In genomic region chr15:78739996-78740903, GRCh38 we compare ENCODE assay signal across 9 cellular contexts.
DNase-seq lines count a peak whose midpoint lies in the region; ATAC-seq and TF ChIP-seq lines count a peak whose summit lies in the region.
"Had no signal": no experiment of that assay in that cellular context is flagged by ENCODE, and none has a peak within 500 bp of the region (broad histone marks: within the 10 kb centered on the region; RNA-seq: fewer than 3 reads in every experiment).

No MANE protein-coding gene starts in this region.

- H3K27ac ChIP-seq in uterus: no peak overlapping the region

- peaks cover 3% of the 10 kb centered on the region for H3K27me3 Mint-ChIP-seq in Caco-2 (ENCODE audit: insufficient read depth, unreplicated experiment)

- CTCF ChIA-PET in Caco-2 (lab: Charles Lee): interaction anchor here (0.6 kb wide), 1 partner anchor 250 kb away, joined by 3 read pairs; no protein-coding TSS in a partner anchor

- in situ Hi-C loops in HAP-1 (cut with MboI; ENCODE audit: low sequenced_read_pairs): no loop called here

- POLR2A ChIA-PET in Caco-2 (lab: Charles Lee): no interaction called here

- peak overlapping the region; percentile 56 for H3K9ac ChIP-seq in NT2/D1 (ENCODE audit: insufficient read length, low read depth)

- no peak for TF ChIP-seq POLR2A in uterus (IDR thresholded peaks at IDR 0.05)

- intact Hi-C loops in Caco-2 (cut with micrococcal nuclease; ENCODE audit: unreplicated experiment) (no loop called here), uterus (cut with DNase I; ENCODE audit: low total_unique reads) (no loop called here)

- H3K36me3 ChIP-seq in Caco-2 (ENCODE audit: control insufficient read depth, insufficient read depth, low read length) (no peaks in the 10 kb centered on the region), HAP-1 (replicated peaks) (no peaks in the 10 kb centered on the region), NT2/D1 (ENCODE audit: insufficient read depth, insufficient read length, low read length) (no peaks in the 10 kb centered on the region), uterus (no peaks in the 10 kb centered on the region)

- H3K27ac Mint-ChIP-seq in Caco-2 (ENCODE audit: unreplicated experiment): no peak overlapping the region
- H3K27ac Mint-ChIP-seq: mesothelial cell of epicardium had no signal

- H3K27me3 ChIP-seq in Caco-2 (replicated peaks; ENCODE audit: control insufficient read depth, insufficient read depth, low read length) (no peaks in the 10 kb centered on the region), HAP-1 (ENCODE audit: low read depth) (no peaks in the 10 kb centered on the region; the same call in 1 of the 2 replicates), NT2/D1 (ENCODE audit: insufficient read depth, insufficient read length) (peaks cover 3% of the 10 kb centered on the region), uterus (no peaks in the 10 kb centered on the region)

- H3K4me3 ChIP-seq in Caco-2 (ENCODE audit: low read depth, low read length): no peak overlapping the region
- no peak overlapping the region for H3K4me3 ChIP-seq in HAP-1
- H3K4me3 ChIP-seq in NT2/D1 (ENCODE audit: insufficient read length, low read depth): no peak overlapping the region
- no peak overlapping the region for H3K4me3 ChIP-seq in uterus

- H3K36me3 Mint-ChIP-seq in Caco-2 (ENCODE audit: insufficient read depth, unreplicated experiment): no peaks in the 10 kb centered on the region
- H3K36me3 Mint-ChIP-seq: mesothelial cell of epicardium had no signal

- H3K4me1 ChIP-seq in Caco-2: no peaks in the 10 kb centered on the region
- peaks cover 3% of the 10 kb centered on the region; the same call in 1 of the 2 replicates for H3K4me1 ChIP-seq in HAP-1
- peaks cover 3% of the 10 kb centered on the region for H3K4me1 ChIP-seq in NT2/D1 (ENCODE audit: insufficient read depth, insufficient read length)
- no peaks in the 10 kb centered on the region for H3K4me1 ChIP-seq in uterus

- H3K9me3 ChIP-seq in Caco-2 (no peaks in the 10 kb centered on the region), HAP-1 (no peaks in the 10 kb centered on the region), NT2/D1 (ENCODE audit: insufficient read depth, low read length) (no peaks in the 10 kb centered on the region), uterus (no peaks in the 10 kb centered on the region)

- BruUV-seq in Caco-2 (replicated peaks; lab: Mats Ljungman, UMichigan): no TSS peak

- TF ChIP-seq CTCF in Caco-2 (IDR thresholded peaks at IDR 0.05; ENCODE audit: insufficient read depth in 1 of 2, low read depth in 1 of 2, low read length in 1 of 2, severe bottlenecking in 1 of 2, unreplicated experiment in 1 of 2): peak; percentile 18 to 66
- TF ChIP-seq CTCF in uterus (IDR thresholded peaks at IDR 0.05): no peak

- DNase-seq in Caco-2: peak; percentile 72 to 83
- peak; percentile 82 to 97 for DNase-seq in HAP-1 (ENCODE audit: low spot score in 2 of 2)
- peak; percentile 58 for DNase-seq in NT2/D1 (ENCODE audit: low read depth, low spot score)
- DNase-seq in activated effector memory CD4-positive, alpha-beta T cell treated with Interleukin-2 at 50 U/mL for 16 hours: peak; percentile 12
- DNase-seq in iPS DF 19.7 (ENCODE audit: low read depth, low spot score): peak; percentile 38
- peak; percentile 64 to 66 for DNase-seq in stimulated activated CD8-positive, alpha-beta memory T cell treated with anti-CD3 and anti-CD28 coated beads, Interleukin-2, amount 100 ng/mL, for 48 hours (ENCODE audit: low read depth in 2 of 2)
- no peak for DNase-seq in uterus

- ATAC-seq in HG03521 (IDR thresholded peaks at IDR 0.05; ENCODE audit: unreplicated experiment): no peak

- no peak overlapping the region for H3K4me3 Mint-ChIP-seq in Caco-2 (ENCODE audit: unreplicated experiment)
- H3K4me3 Mint-ChIP-seq: mesothelial cell of epicardium had no signal

- H3K9me3 Mint-ChIP-seq in Caco-2 (ENCODE audit: unreplicated experiment): no peaks in the 10 kb centered on the region
- H3K9me3 Mint-ChIP-seq: mesothelial cell of epicardium had no signal

- H3K4me1 Mint-ChIP-seq in Caco-2 (ENCODE audit: low read depth, unreplicated experiment): no peaks in the 10 kb centered on the region

Comparison
In these comparisons a context has a peak if more than half of its experiments do, and no peak if none do; other contexts are left out.
1. DNase-seq: peak in Caco-2 (2 of 2), HAP-1 (2 of 2), NT2/D1 (single experiment), activated effector memory CD4-positive, alpha-beta T cell treated with Interleukin-2 at 50 U/mL for 16 hours (single experiment), iPS DF 19.7 (single experiment) and stimulated activated CD8-positive, alpha-beta memory T cell treated with anti-CD3 and anti-CD28 coated beads, Interleukin-2, amount 100 ng/mL, for 48 hours (2 of 2); none in uterus (0 of 2).
2. CTCF ChIP-seq: peak in Caco-2 (2 of 2); none in uterus (0 of 4).